ENCODE assay signal across 33 cellular contexts in genomic region chr3:95725770-95726169, GRCh38.
"Had no signal": no experiment of that assay in that cellular context is flagged by ENCODE, and none has a peak within 500 bp of the region (broad histone marks: within the 10 kb centered on the region; RNA-seq: fewer than 3 reads in every experiment).

No MANE protein-coding gene starts in this region.

- DNase-seq: activated effector memory CD4-positive, alpha-beta T cell treated with anti-CD3 and anti-CD28 coated beads, Interleukin-2, amount 50 U/mL, for 16 hours; activated effector memory CD4-positive, alpha-beta T cell treated with Interleukin-2 at 50 U/mL for 16 hours; activated gamma-delta T cell; activated gamma-delta T cell treated with Interleukin-2 at 50 U/mL for 16 hours; activated naive CD4-positive, alpha-beta T cell; activated naive CD4-positive, alpha-beta T cell treated with anti-CD3 and anti-CD28 coated beads for 36 hours; activated naive CD4-positive, alpha-beta T cell treated with anti-CD3 and anti-CD28 coated beads, Interleukin-2, amount 10 ng/mL, durations not matched to agents 7 days and 5 days; activated naive CD4-positive, alpha-beta T cell treated with anti-CD3 and anti-CD28 coated beads, Interleukin-2, amount 50 U/mL, for 16 hours; activated naive CD4-positive, alpha-beta T cell treated with Interleukin-2 at 50 U/mL for 16 hours; activated naive CD8-positive, alpha-beta T cell treated with anti-CD3 and anti-CD28 coated beads for 36 hours; activated naive CD8-positive, alpha-beta T cell treated with anti-CD3 and anti-CD28 coated beads, Interleukin-2, amount 10 ng/mL, durations not matched to agents 7 days and 5 days; activated naive CD8-positive, alpha-beta T cell treated with anti-CD3 and anti-CD28 coated beads, Interleukin-2, amount 50 U/mL, for 24 hours; activated T-cell treated with anti-CD3 and anti-CD28 coated beads, Interleukin-2, amount 50 U/mL, for 24 hours; activated T-cell treated with anti-CD3 and anti-CD28 coated beads, Interleukin-2, amount 50 U/mL, for 4 hours; activated T-cell treated with anti-CD3 and anti-CD28 coated beads, Interleukin-2, amount 50 U/mL, for 48 hours; activated T-cell treated with anti-CD3 and anti-CD28 coated beads, Interleukin-2, amount 50 U/mL, for 72 hours; adrenal gland; amniotic stem cell; amygdala; anterior cingulate cortex; aorta; body of pancreas; brain microvascular endothelial cell; caudate nucleus; central memory CD4-positive, alpha-beta T cell; cerebellar nuclear complex had no signal

- H3K27ac ChIP-seq: adrenal gland, ascending aorta, body of pancreas, brain microvascular endothelial cell, breast epithelium, cardiac muscle cell had no signal

- ATAC-seq: activated naive CD4-positive, alpha-beta T cell treated with anti-CD3 and anti-CD28 coated beads, Interleukin-2, amount 50 U/mL, for 72 hours; activated naive CD8-positive, alpha-beta T cell treated with anti-CD3 and anti-CD28 coated beads, Interleukin-2, amount 50 U/mL, for 24 hours; activated T-cell treated with anti-CD3 and anti-CD28 coated beads, Interleukin-2, amount 50 U/mL, for 4 hours; activated T-cell treated with anti-CD3 and anti-CD28 coated beads, Interleukin-2, amount 50 U/mL, for 72 hours; activated T-helper 17 cell treated with anti-CD3 and anti-CD28 coated beads, Interleukin-2, amount 50 U/mL, for 72 hours; body of pancreas had no signal

- H3K9me3 ChIP-seq: adrenal gland, ascending aorta, body of pancreas, breast epithelium had no signal

- H3K36me3 ChIP-seq: adrenal gland, ascending aorta, brain microvascular endothelial cell, breast epithelium, cardiac muscle cell had no signal

- H3K27me3 ChIP-seq: adrenal gland, ascending aorta, body of pancreas, brain microvascular endothelial cell, breast epithelium, cardiac muscle cell had no signal

- FAIRE-seq: astrocyte, bronchial epithelial cell had no signal

- H3K4me3 ChIP-seq: adrenal gland, ascending aorta, body of pancreas, breast epithelium, cardiac muscle cell had no signal

- H3K4me1 ChIP-seq: adrenal gland, ascending aorta, body of pancreas, breast epithelium had no signal
